ENCODE assay signal across 1 cellular context in the genomic region with DNA sequence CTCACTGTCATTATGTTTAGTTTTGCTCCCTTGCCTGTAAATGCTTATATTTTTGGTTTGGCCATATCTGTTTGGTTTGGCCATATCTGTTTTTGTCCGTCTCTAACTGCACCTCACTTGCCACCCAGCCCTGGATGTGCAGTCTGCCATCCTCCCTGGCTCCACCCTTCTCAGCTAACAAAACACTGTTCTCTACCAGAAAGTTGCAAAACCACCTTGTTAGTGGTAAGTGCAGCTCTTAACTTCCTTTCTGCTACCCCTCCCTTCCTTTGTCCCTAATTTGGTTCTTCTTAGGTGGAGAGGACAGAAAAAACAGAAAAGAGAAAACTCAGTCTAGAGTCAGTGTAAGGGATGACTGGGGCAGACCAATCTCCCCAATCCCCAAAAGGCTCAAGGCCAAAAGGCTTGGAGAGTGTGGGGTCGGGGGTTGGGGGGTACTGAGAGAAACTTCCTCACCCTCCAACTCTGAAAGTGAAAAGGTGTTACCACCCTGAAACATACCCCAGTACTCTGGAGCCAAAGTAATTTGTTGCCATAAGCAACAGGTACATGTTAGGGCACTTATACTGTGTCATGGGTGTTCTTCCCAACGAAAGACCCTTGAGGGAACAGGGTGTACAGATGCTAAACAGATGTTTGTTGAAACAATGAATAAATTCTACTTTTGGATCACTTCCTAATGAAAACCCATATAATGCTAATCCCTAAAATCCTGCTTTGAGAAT.
TF ChIP-seq lines count a peak whose summit lies in the region.

No MANE protein-coding gene starts in this region.

TF ChIP-seq in K562, 482 proteins besides CTCF, POLR2A, EP300 and RAD21:
- TF ChIP-seq NFRKB (IDR thresholded peaks at IDR 0.05; ENCODE audit: low read depth) (no peak), RFX1 (IDR thresholded peaks at IDR 0.05) (peak; percentile 56; the same call in 1 of the 2 replicates), SREBF1 (IDR thresholded peaks at IDR 0.05; ENCODE audit: borderline replicate concordance, low read depth, low read length) (no peak), DPF2 (IDR thresholded peaks at IDR 0.05) (0 out of 2 replicates have a peak, but pooled peaks have one; percentile 12)
- TF ChIP-seq, protein P1, sequence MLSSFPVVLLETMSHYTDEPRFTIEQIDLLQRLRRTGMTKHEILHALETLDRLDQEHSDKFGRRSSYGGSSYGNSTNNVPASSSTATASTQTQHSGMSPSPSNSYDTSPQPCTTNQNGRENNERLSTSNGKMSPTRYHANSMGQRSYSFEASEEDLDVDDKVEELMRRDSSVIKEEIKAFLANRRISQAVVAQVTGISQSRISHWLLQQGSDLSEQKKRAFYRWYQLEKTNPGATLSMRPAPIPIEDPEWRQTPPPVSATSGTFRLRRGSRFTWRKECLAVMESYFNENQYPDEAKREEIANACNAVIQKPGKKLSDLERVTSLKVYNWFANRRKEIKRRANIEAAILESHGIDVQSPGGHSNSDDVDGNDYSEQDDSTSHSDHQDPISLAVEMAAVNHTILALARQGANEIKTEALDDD (IDR thresholded peaks at IDR 0.05) = 0 out of 2 replicates have a peak, but pooled peaks have one; percentile 15
